35 cellular contexts compared by ENCODE assay signal in genomic region chr6:23969344-23969743, GRCh38.
"Had no signal": no experiment of that assay in that cellular context is flagged by ENCODE, and none has a peak within 500 bp of the region (broad histone marks: within the 10 kb centered on the region; RNA-seq: fewer than 3 reads in every experiment).

No MANE protein-coding gene starts in this region.

- H3K27me3 ChIP-seq: MG63 had no signal

- H3K9me3 ChIP-seq: MG63 had no signal

- DNase-seq: Kasumi-1, MG63, MM.1S, MV-4-11, NCI-H1048, NCI-H1092, NCI-H1092 treated with DMSO at 0.1 percent for 48 hours, NCI-H1105, NCI-H1105 treated with DMSO at 0.1 percent for 48 hours, NCI-H1417, NCI-H1417 treated with DMSO at 0.1 percent for 48 hours, NCI-H1436, NCI-H1436 treated with DMSO at 0.1 percent for 48 hours, NCI-H146, NCI-H1694, NCI-H1694 treated with DMSO at 0.1 percent for 48 hours, NCI-H187, NCI-H187 treated with DMSO at 0.1 percent for 48 hours, NCI-H1930, NCI-H2029, NCI-H2029 treated with DMSO at 0.1 percent for 48 hours, NCI-H2081, NCI-H2081 treated with DMSO at 0.1 percent for 48 hours, NCI-H2107, NCI-H2171, NCI-H2171 treated with DMSO at 0.1 percent for 48 hours, NCI-H2227 treated with DMSO at 0.1 percent for 48 hours, NCI-H226, NCI-H345, NCI-H446, NCI-H446 treated with DMSO at 0.1 percent for 48 hours, NCI-H510A, NCI-H510A treated with DMSO at 0.1 percent for 48 hours, NCI-H524, NCI-H524 treated with DMSO at 0.1 percent for 48 hours had no signal

- H3K4me3 ChIP-seq: MG63 had no signal

- H3K36me3 ChIP-seq: MG63 had no signal
